Comparison of ENCODE assay signal across 8 cellular contexts in the genomic region with DNA sequence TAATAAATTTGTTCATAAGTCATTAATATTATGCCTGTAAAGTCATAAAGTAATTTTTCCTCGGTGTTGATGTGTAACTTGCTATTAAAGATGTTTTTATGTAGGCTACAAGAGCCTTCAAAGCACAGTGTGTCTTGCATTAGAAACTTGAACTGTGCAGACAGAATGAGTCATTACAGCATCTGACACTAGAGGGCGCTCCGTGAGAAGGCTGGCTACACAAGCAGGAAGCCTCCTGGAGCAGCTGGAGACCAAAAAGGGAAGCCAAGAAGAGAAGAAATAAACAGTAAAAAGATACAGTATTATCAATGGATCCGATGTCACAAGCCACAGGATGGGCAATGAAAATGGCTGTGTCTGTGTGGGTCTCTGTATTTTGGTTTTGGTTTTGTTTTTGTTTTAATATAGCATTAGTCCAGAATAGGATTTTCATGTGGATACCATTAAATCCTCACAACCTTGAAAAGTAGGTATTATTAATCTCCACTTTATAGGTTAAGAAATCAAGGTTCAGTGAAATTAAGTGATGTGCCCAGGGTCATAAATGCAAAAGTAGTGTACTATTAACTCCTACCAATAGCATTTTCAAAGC. TPM values are rescaled to one million over a fixed set of nuclear protein-coding genes. Genes with fewer than 3 reads are reported as not detected.
A peak's percentile ranks its signal among the peaks of the same experiment; 100 is the strongest.
DNase-seq lines count a peak whose midpoint lies in the region; ATAC-seq and TF ChIP-seq lines count a peak whose summit lies in the region.

No MANE protein-coding gene starts in this region.

- no peaks in the 10 kb centered on the region for H3K4me1 Mint-ChIP-seq in activated B cell treated with CpG ODN at 0.5 μM for 24 hours

- no peak overlapping the region for H3K4me3 Mint-ChIP-seq in activated B cell treated with CpG ODN at 0.5 μM for 24 hours

- peak; percentile 78 for ATAC-seq in GM18519 (IDR thresholded peaks at IDR 0.05; ENCODE audit: low FRiP score, unreplicated experiment)
- ATAC-seq in HG03097 (IDR thresholded peaks at IDR 0.05; ENCODE audit: low FRiP score, unreplicated experiment), result peak; percentile 68
- ATAC-seq in activated B cell treated with CpG ODN at 0.5 μM for 24 hours (ENCODE audit: low read depth), result peak; percentile 94

- peak; percentile 86 for TF ChIP-seq CTCF in AG04449 (IDR thresholded peaks at IDR 0.05; ENCODE audit: insufficient read depth, low read length, missing control alignments)
- TF ChIP-seq CTCF in activated B cell treated with CpG ODN at 0.5 μM for 24 hours (IDR thresholded peaks at IDR 0.05), result peak; percentile 92
- peak; percentile 86 for TF ChIP-seq CTCF in cardiac fibroblast (IDR thresholded peaks at IDR 0.05; ENCODE audit: low read depth, low read length)
- TF ChIP-seq CTCF in kidney epithelial cell (IDR thresholded peaks at IDR 0.05; ENCODE audit: insufficient read depth, low read length, poor library complexity, severe bottlenecking), result peak; percentile 92

- no peaks in the 10 kb centered on the region for H3K27me3 Mint-ChIP-seq in activated B cell treated with CpG ODN at 0.5 μM for 24 hours

- no peak overlapping the region for H3K27ac Mint-ChIP-seq in activated B cell treated with CpG ODN at 0.5 μM for 24 hours

- no peaks in the 10 kb centered on the region for H3K9me3 Mint-ChIP-seq in activated B cell treated with CpG ODN at 0.5 μM for 24 hours

- intact Hi-C loops in activated B cell treated with CpG ODN at 0.5 μM for 24 hours (cut with micrococcal nuclease), result loop anchor here (1.0 to 5.0 kb wide), 6 partner anchors 17 to 321 kb away; a partner anchor contains a TSS

- H3K4me3 ChIP-seq in AG04449 (ENCODE audit: low read depth, low read length) (no peak overlapping the region), cardiac fibroblast (replicated peaks in 1 of 2; ENCODE audit: low read depth in 2 of 2, low read length in 2 of 2) (no peak overlapping the region), kidney epithelial cell (ENCODE audit: low read depth, low read length) (no peak overlapping the region)

- H3K36me3 Mint-ChIP-seq in activated B cell treated with CpG ODN at 0.5 μM for 24 hours (ENCODE audit: low read depth), result no peaks in the 10 kb centered on the region

- POLR2A ChIA-PET in AG04449 (lab: Yijun Ruan, JAX), result no interaction called here
- POLR2A ChIA-PET in activated B cell treated with CpG ODN at 0.5 μM for 24 hours (lab: Charles Lee), result interaction anchor here (0.7 to 1.3 kb wide), 2 partner anchors 34 to 39 kb away, joined by 3 to 4 read pairs; no protein-coding TSS in a partner anchor

- CTCF ChIA-PET in AG04449 (lab: Yijun Ruan, JAX), result interaction anchor here (0.6 to 7.4 kb wide), 14 partner anchors 8 to 267 kb away, joined by 3 to 166 read pairs (median 4); no protein-coding TSS in a partner anchor
- CTCF ChIA-PET in activated B cell treated with CpG ODN at 0.5 μM for 24 hours (lab: Charles Lee), result interaction anchor here (0.5 to 2.4 kb wide), 16 partner anchors 8 to 229 kb away, joined by 3 to 47 read pairs (median 3); a partner anchor contains a TSS

- no peak for DNase-seq in AG04449 (ENCODE audit: low read depth, low spot score)
- DNase-seq in NCI-H345 treated with DMSO at 0.1 percent for 48 hours (lab: John Stamatoyannopoulos, UW; ENCODE audit: unreplicated experiment), result peak; percentile 68
- DNase-seq in activated B cell treated with CpG ODN at 0.5 μM for 24 hours, result peak; percentile 59
- DNase-seq in cardiac fibroblast (ENCODE audit: low read depth in 2 of 2), result peak; percentile 89 to 91
- peak; percentile 57 for DNase-seq in kidney epithelial cell (ENCODE audit: low read depth)
- peak; percentile 81 for DNase-seq in stimulated activated CD4-positive, alpha-beta T cell treated with anti-CD3 and anti-CD28 coated beads, Interleukin-2, amount 100 ng/mL, for 4 hours (ENCODE audit: low read depth)

- no peaks in the 10 kb centered on the region for H3K27me3 ChIP-seq in kidney epithelial cell (ENCODE audit: control insufficient read depth, insufficient read depth, low read length)

- no peaks in the 10 kb centered on the region for H3K36me3 ChIP-seq in kidney epithelial cell (ENCODE audit: control insufficient read depth, insufficient read depth, low read length)

RNA-seq across cellular contexts. Expression of a gene that starts 16.1 kb away (rescaled TPM):
- total RNA-seq in activated B cell treated with CpG ODN at 0.5 μM for 24 hours, result 31.3 and 36.0 TPM in 2 replicates
- 30.6 and 31.2 TPM in 2 replicates for total RNA-seq in kidney epithelial cell
